Comparison of ENCODE assay signal across 27 cellular contexts in genomic region chr22:50724616-50725015, GRCh38. TPM values are rescaled to one million over a fixed set of nuclear protein-coding genes. Genes with fewer than 3 reads are reported as not detected.
"Had no signal": no experiment of that assay in that cellular context is flagged by ENCODE, and none has a peak within 500 bp of the region (broad histone marks: within the 10 kb centered on the region; RNA-seq: fewer than 3 reads in every experiment).

No MANE protein-coding gene starts in this region.

- H3K27ac ChIP-seq: brain microvascular endothelial cell, ovary, psoas muscle, right lobe of liver, stomach, testis had no signal

- H3K9me3 ChIP-seq: ovary, psoas muscle, right lobe of liver, stomach, testis had no signal

- H3K27me3 ChIP-seq: ovary, right lobe of liver, testis had no signal

- H3K27ac Mint-ChIP-seq: activated CD4-positive, alpha-beta T cell treated with anti-CD3 and anti-CD28 coated beads, Interleukin-2, amount 10 ng/mL, durations not matched to agents 24 days and 14 days; activated CD8-positive, alpha-beta T cell treated with anti-CD3 and anti-CD28 coated beads, Interleukin-2, amount 10 ng/mL, durations not matched to agents 7 days and 5 days; activated naive CD4-positive, alpha-beta T cell treated with anti-CD3 and anti-CD28 coated beads, Interleukin-2, amount 10 ng/mL, durations not matched to agents 7 days and 5 days; activated naive CD8-positive, alpha-beta T cell treated with anti-CD3 and anti-CD28 coated beads, Interleukin-2, amount 50 U/mL, for 24 hours; T-helper 1 cell treated with Interleukin-12 subunit alpha and Interleukin-12 subunit beta and Interleukin-4 antibody, amounts not matched to agents 30 μg/mL and 1 μg/mL, for 36 hours; type B pancreatic cell had no signal

- DNase-seq: activated CD4-positive, alpha-beta T cell treated with anti-CD3 and anti-CD28 coated beads, Interleukin-2, amount 10 ng/mL, durations not matched to agents 24 days and 14 days; activated CD8-positive, alpha-beta T cell treated with anti-CD3 and anti-CD28 coated beads, Interleukin-2, amount 10 ng/mL, durations not matched to agents 7 days and 5 days; activated effector memory CD4-positive, alpha-beta T cell treated with Interleukin-2 at 50 U/mL for 16 hours; activated naive CD4-positive, alpha-beta T cell treated with anti-CD3 and anti-CD28 coated beads, Interleukin-2, amount 10 ng/mL, durations not matched to agents 7 days and 5 days; activated naive CD8-positive, alpha-beta T cell treated with anti-CD3 and anti-CD28 coated beads, Interleukin-2, amount 50 U/mL, for 24 hours; activated T-cell treated with anti-CD3 and anti-CD28 coated beads, Interleukin-2, amount 50 U/mL, for 4 hours; anterior cingulate cortex; brain microvascular endothelial cell; cerebellar nuclear complex; cortex of kidney; erythroblast; foreskin melanocyte; glutamatergic neuron; hypothalamus; islet precursor cell; ovary; small intestine; stimulated activated CD4-positive, alpha-beta T cell treated with anti-CD3 and anti-CD28 coated beads, Interleukin-15, amount 100 ng/mL, for 24 hours; stimulated activated CD4-positive, alpha-beta T cell treated with anti-CD3 and anti-CD28 coated beads, Interleukin-2, amount 100 ng/mL, for 48 hours; stomach; testis had no signal

- H3K4me1 ChIP-seq: psoas muscle, right lobe of liver, testis had no signal

- H3K36me3 ChIP-seq: brain microvascular endothelial cell, ovary had no signal

- H3K4me3 Mint-ChIP-seq: activated CD4-positive, alpha-beta T cell treated with anti-CD3 and anti-CD28 coated beads, Interleukin-2, amount 10 ng/mL, durations not matched to agents 24 days and 14 days; activated CD8-positive, alpha-beta T cell treated with anti-CD3 and anti-CD28 coated beads, Interleukin-2, amount 10 ng/mL, durations not matched to agents 7 days and 5 days; activated naive CD4-positive, alpha-beta T cell treated with anti-CD3 and anti-CD28 coated beads, Interleukin-2, amount 10 ng/mL, durations not matched to agents 7 days and 5 days; activated naive CD8-positive, alpha-beta T cell treated with anti-CD3 and anti-CD28 coated beads, Interleukin-2, amount 50 U/mL, for 24 hours; activated T-cell treated with anti-CD3 and anti-CD28 coated beads, Interleukin-2, amount 50 U/mL, for 4 hours; neural crest cell; T-helper 1 cell treated with Interleukin-12 subunit alpha and Interleukin-12 subunit beta and Interleukin-4 antibody, amounts not matched to agents 30 μg/mL and 1 μg/mL, for 36 hours; type B pancreatic cell had no signal

- H3K27me3 Mint-ChIP-seq: activated CD4-positive, alpha-beta T cell treated with anti-CD3 and anti-CD28 coated beads, Interleukin-2, amount 10 ng/mL, durations not matched to agents 24 days and 14 days; activated naive CD8-positive, alpha-beta T cell treated with anti-CD3 and anti-CD28 coated beads, Interleukin-2, amount 50 U/mL, for 24 hours had no signal

- H3K4me3 ChIP-seq: ovary, psoas muscle, right lobe of liver, stomach, testis had no signal

- H3K36me3 Mint-ChIP-seq: activated naive CD4-positive, alpha-beta T cell treated with anti-CD3 and anti-CD28 coated beads, Interleukin-2, amount 10 ng/mL, durations not matched to agents 7 days and 5 days had no signal

- H3K4me1 Mint-ChIP-seq: activated CD4-positive, alpha-beta T cell treated with anti-CD3 and anti-CD28 coated beads, Interleukin-2, amount 10 ng/mL, durations not matched to agents 24 days and 14 days; activated naive CD4-positive, alpha-beta T cell treated with anti-CD3 and anti-CD28 coated beads, Interleukin-2, amount 10 ng/mL, durations not matched to agents 7 days and 5 days; activated naive CD8-positive, alpha-beta T cell treated with anti-CD3 and anti-CD28 coated beads, Interleukin-2, amount 50 U/mL, for 24 hours had no signal

- H3K9me3 Mint-ChIP-seq: activated CD4-positive, alpha-beta T cell treated with anti-CD3 and anti-CD28 coated beads, Interleukin-2, amount 10 ng/mL, durations not matched to agents 24 days and 14 days; activated naive CD4-positive, alpha-beta T cell treated with anti-CD3 and anti-CD28 coated beads, Interleukin-2, amount 10 ng/mL, durations not matched to agents 7 days and 5 days; activated naive CD8-positive, alpha-beta T cell treated with anti-CD3 and anti-CD28 coated beads, Interleukin-2, amount 50 U/mL, for 24 hours; activated T-cell treated with anti-CD3 and anti-CD28 coated beads, Interleukin-2, amount 50 U/mL, for 4 hours; neural crest cell; T-helper 1 cell treated with Interleukin-12 subunit alpha and Interleukin-12 subunit beta and Interleukin-4 antibody, amounts not matched to agents 30 μg/mL and 1 μg/mL, for 36 hours; type B pancreatic cell had no signal

RNA-seq across cellular contexts. Expression of gene ACR, which starts 13.4 kb away (rescaled TPM):
- total RNA-seq: activated CD4-positive, alpha-beta T cell treated with anti-CD3 and anti-CD28 coated beads, Interleukin-2, amount 10 ng/mL, durations not matched to agents 24 days and 14 days; activated CD8-positive, alpha-beta T cell treated with anti-CD3 and anti-CD28 coated beads, Interleukin-2, amount 10 ng/mL, durations not matched to agents 7 days and 5 days; activated T-cell treated with anti-CD3 and anti-CD28 coated beads, Interleukin-2, amount 50 U/mL, for 4 hours; mononuclear cell; neural crest cell had no signal
